In the genomic region with DNA sequence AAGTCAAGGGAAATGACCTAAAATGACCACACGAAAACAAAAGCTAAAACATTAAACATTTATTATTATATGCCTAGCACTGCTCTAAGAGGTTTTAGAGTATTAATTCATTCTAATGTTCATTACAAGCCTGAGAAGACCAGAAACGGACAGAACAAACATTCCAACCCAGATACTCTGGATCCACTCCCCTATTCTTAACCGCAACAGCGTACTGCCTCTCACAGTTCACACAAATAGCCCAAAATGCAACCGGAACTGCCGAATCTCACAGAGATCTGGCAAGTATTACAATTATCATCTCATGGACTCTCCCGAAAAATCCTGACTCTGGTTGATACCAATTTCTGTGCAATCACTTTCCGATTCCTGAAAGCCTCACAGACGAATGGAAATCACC, we compare ENCODE assay signal across 9 cellular contexts. TPM values are rescaled to one million over a fixed set of nuclear protein-coding genes. Genes with fewer than 3 reads are reported as not detected.
DNase-seq lines count a peak whose midpoint lies in the region; ATAC-seq and TF ChIP-seq lines count a peak whose summit lies in the region.
"Had no signal": no experiment of that assay in that cellular context is flagged by ENCODE, and none has a peak within 500 bp of the region (broad histone marks: within the 10 kb centered on the region; RNA-seq: fewer than 3 reads in every experiment).

No MANE protein-coding gene starts in this region.

- no peaks in the 10 kb centered on the region for H3F3A ChIP-seq in GM23338 (replicated peaks; ENCODE audit: low read depth)

- H3K9me3 Mint-ChIP-seq in GM23338 = peaks cover 35% of the 10 kb centered on the region
- peaks cover 27% of the 10 kb centered on the region for H3K9me3 Mint-ChIP-seq in activated naive CD8-positive, alpha-beta T cell treated with anti-CD3 and anti-CD28 coated beads for 36 hours
- H3K9me3 Mint-ChIP-seq in memory B cell = peaks cover 20% of the 10 kb centered on the region

- H3K4me3 Mint-ChIP-seq in GM23338 (peak overlapping the region; percentile 100), memory B cell (peak overlapping the region; percentile 50)
- peak overlapping the region; percentile 99 for H3K4me3 Mint-ChIP-seq in activated naive CD8-positive, alpha-beta T cell treated with anti-CD3 and anti-CD28 coated beads for 36 hours

- H3K36me3 Mint-ChIP-seq in GM23338 (ENCODE audit: low read depth) (peaks cover 28% of the 10 kb centered on the region), memory B cell (peaks cover 34% of the 10 kb centered on the region)
- H3K36me3 Mint-ChIP-seq in activated naive CD8-positive, alpha-beta T cell treated with anti-CD3 and anti-CD28 coated beads for 36 hours = peaks cover 50% of the 10 kb centered on the region

- peaks cover 13% of the 10 kb centered on the region for H3K27me3 Mint-ChIP-seq in GM23338 (ENCODE audit: insufficient read depth, low read depth, poor library complexity)
- H3K27me3 Mint-ChIP-seq in activated naive CD8-positive, alpha-beta T cell treated with anti-CD3 and anti-CD28 coated beads for 36 hours = no peaks in the 10 kb centered on the region
- H3K27me3 Mint-ChIP-seq in memory B cell = no peaks in the 10 kb centered on the region

- H4K20me1 ChIP-seq in GM23338 (replicated peaks; ENCODE audit: insufficient read depth) = peaks cover 8% of the 10 kb centered on the region

- H3K4me3 ChIP-seq in AG04449 (ENCODE audit: low read depth, low read length) (peak overlapping the region; percentile 91), GM23338 (peak overlapping the region; percentile 76)

- no peak overlapping the region for H3K27ac ChIP-seq in GM23338 (ENCODE audit: low read depth)

- peaks cover 63% of the 10 kb centered on the region for H3K79me2 ChIP-seq in GM23338 (replicated peaks; ENCODE audit: insufficient read depth)

- H3K9me2 ChIP-seq in GM23338 (ENCODE audit: insufficient read depth) = no peaks in the 10 kb centered on the region; the same call in 1 of the 2 replicates

- H3K27ac Mint-ChIP-seq in GM23338 (no peak overlapping the region), memory B cell (no peak overlapping the region)
- no peak overlapping the region for H3K27ac Mint-ChIP-seq in activated naive CD8-positive, alpha-beta T cell treated with anti-CD3 and anti-CD28 coated beads for 36 hours

- CTCF ChIA-PET in AG04449 (lab: Yijun Ruan, JAX) = no interaction called here

- POLR2A ChIA-PET in AG04449 (lab: Yijun Ruan, JAX) = no interaction called here

- no peaks in the 10 kb centered on the region for H3K27me3 ChIP-seq in GM23338 (ENCODE audit: insufficient read depth)

- H3K4me1 Mint-ChIP-seq in GM23338 (peaks cover 13% of the 10 kb centered on the region), memory B cell (peaks cover 39% of the 10 kb centered on the region)
- H3K4me1 Mint-ChIP-seq in activated naive CD8-positive, alpha-beta T cell treated with anti-CD3 and anti-CD28 coated beads for 36 hours = peaks cover 39% of the 10 kb centered on the region

- no peak for ATAC-seq in GM23338
- ATAC-seq in memory B cell (ENCODE audit: low read depth) = no peak
- no peak for ATAC-seq in GM21786 (IDR thresholded peaks at IDR 0.05; ENCODE audit: unreplicated experiment)

- H3K36me3 ChIP-seq in GM23338 (ENCODE audit: insufficient read depth) = no peaks in the 10 kb centered on the region

- DNase-seq in AG04449 (ENCODE audit: low read depth, low spot score) = no peak
- DNase-seq in GM23338 (ENCODE audit: low spot score) = no peak
- DNase-seq in activated naive CD8-positive, alpha-beta T cell treated with anti-CD3 and anti-CD28 coated beads for 36 hours = no peak
- DNase-seq in memory B cell (ENCODE audit: low spot score in 2 of 2) = no peak
- no peak for DNase-seq in DMS153 (lab: John Stamatoyannopoulos, UW)
- no peak for DNase-seq in NCI-H226
- no peak for DNase-seq in epidermal melanocyte (ENCODE audit: insufficient read length, low spot score)
- DNase-seq: NCI-H446 treated with DMSO at 0.1 percent for 48 hours had no signal

- peaks cover 10% of the 10 kb centered on the region; the same call in 1 of the 2 replicates for H3K4me1 ChIP-seq in GM23338 (ENCODE audit: insufficient read depth)

- TF ChIP-seq CTCF in AG04449 (IDR thresholded peaks at IDR 0.05; ENCODE audit: insufficient read depth, low read length, missing control alignments) = no peak
- TF ChIP-seq CTCF in GM23338 (conservative IDR thresholded peaks at IDR 0.05; ENCODE audit: low read depth in 2 of 2) = no peak

- H2AFZ ChIP-seq in GM23338 = no peak overlapping the region

- H3K4me2 ChIP-seq in GM23338 = peak overlapping the region; percentile 79

TF ChIP-seq in GM23338, 12 proteins besides CTCF, POLR2A, EP300 and RAD21:
- TF ChIP-seq ZNF331 (CRISPR knock-in tag; IDR thresholded peaks at IDR 0.05; ENCODE audit: low read depth) (no peak), EZH2phosphoT487 (IDR thresholded peaks at IDR 0.05; ENCODE audit: unreplicated experiment) (no peak), JUNB (IDR thresholded peaks at IDR 0.05; ENCODE audit: unreplicated experiment) (no peak), ZNF114 (CRISPR knock-in tag; IDR thresholded peaks at IDR 0.05) (no peak), NANOG (IDR thresholded peaks at IDR 0.05; ENCODE audit: borderline replicate concordance) (no peak), EZH2 (IDR thresholded peaks at IDR 0.05; ENCODE audit: low read depth, unreplicated experiment) (no peak), POLR2AphosphoS5 (IDR thresholded peaks at IDR 0.05; ENCODE audit: low read depth) (no peak), STAT1 (IDR thresholded peaks at IDR 0.05; ENCODE audit: unreplicated experiment) (no peak)
- TF ChIP-seq, protein P1, sequence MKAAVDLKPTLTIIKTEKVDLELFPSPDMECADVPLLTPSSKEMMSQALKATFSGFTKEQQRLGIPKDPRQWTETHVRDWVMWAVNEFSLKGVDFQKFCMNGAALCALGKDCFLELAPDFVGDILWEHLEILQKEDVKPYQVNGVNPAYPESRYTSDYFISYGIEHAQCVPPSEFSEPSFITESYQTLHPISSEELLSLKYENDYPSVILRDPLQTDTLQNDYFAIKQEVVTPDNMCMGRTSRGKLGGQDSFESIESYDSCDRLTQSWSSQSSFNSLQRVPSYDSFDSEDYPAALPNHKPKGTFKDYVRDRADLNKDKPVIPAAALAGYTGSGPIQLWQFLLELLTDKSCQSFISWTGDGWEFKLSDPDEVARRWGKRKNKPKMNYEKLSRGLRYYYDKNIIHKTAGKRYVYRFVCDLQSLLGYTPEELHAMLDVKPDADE (IDR thresholded peaks at IDR 0.05) = no peak

RNA-seq across cellular contexts. Expression of gene ZNF780B, which starts 1.4 kb away (rescaled TPM):
- total RNA-seq in GM23338 (2014; rRNA removed; shearing (Covaris generic)) = 11.0 and 11.2 TPM in 2 replicates
- 3.8 and 4.9 TPM in 2 replicates for polyA plus RNA-seq in GM23338 (2016; fragmentation: Nextera tagmentation; extraction: Ambion mirVana)
- total RNA-seq in activated naive CD8-positive, alpha-beta T cell treated with anti-CD3 and anti-CD28 coated beads for 36 hours = 10 to 100 TPM; 16.1 to 18.6 TPM

RNA-seq across cellular contexts. Expression of gene ZNF780A, which starts 36.1 kb away (rescaled TPM):
- 15.0 and 23.6 TPM in 2 replicates for total RNA-seq in GM23338 (2014; rRNA removed; shearing (Covaris generic))
- polyA plus RNA-seq in GM23338 (2016; fragmentation: Nextera tagmentation; extraction: Ambion mirVana) = 11.8 and 12.3 TPM in 2 replicates
- total RNA-seq in activated naive CD8-positive, alpha-beta T cell treated with anti-CD3 and anti-CD28 coated beads for 36 hours = 10 to 100 TPM; 12.7 to 16.7 TPM

RNA-seq across cellular contexts. Expression of gene ZNF546, which starts 57.8 kb away (rescaled TPM):
- total RNA-seq in GM23338 (2014; rRNA removed; shearing (Covaris generic)) = 0.38 and 0.62 TPM in 2 replicates
- 0.47 and 0.95 TPM in 2 replicates for polyA plus RNA-seq in GM23338 (2016; fragmentation: Nextera tagmentation; extraction: Ambion mirVana)
- total RNA-seq in activated naive CD8-positive, alpha-beta T cell treated with anti-CD3 and anti-CD28 coated beads for 36 hours = 1 to 10 TPM; 3.7 to 3.8 TPM

Comparison
In these comparisons a context has a peak if more than half of its experiments do, and no peak if none do; other contexts are left out.
1. H3K4me3 Mint-ChIP-seq: peak in every context shown above with its lines; median percentile 100 in GM23338; 99 in activated naive CD8-positive, alpha-beta T cell treated with anti-CD3 and anti-CD28 coated beads for 36 hours; 50 in memory B cell.